In the genomic region with DNA sequence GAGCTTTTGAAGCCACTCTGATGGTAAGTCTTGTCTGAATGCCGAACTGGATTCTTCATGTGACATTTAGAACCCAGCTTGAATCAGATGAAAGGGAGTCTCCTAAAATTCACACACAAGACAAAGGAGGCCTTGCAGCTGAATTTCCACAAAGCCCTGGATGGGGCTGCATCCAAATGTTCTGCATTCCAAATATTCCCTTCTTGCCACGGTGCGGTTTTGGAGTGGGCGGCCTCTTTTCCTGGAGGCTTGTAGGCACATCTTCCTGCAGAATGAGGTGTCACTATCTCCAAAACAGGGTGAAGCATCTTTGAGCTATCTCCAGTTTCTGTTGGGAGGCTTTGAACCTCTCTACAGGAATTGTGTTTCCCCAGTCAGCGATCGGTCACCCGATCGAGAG, we compare ENCODE assay signal across 1 cellular context.
TF ChIP-seq lines count a peak whose summit lies in the region.

No MANE protein-coding gene starts in this region.

TF ChIP-seq in H1, 55 proteins besides CTCF, POLR2A, EP300 and RAD21 (continued from another document):
- TF ChIP-seq SP1 (IDR thresholded peaks at IDR 0.05; ENCODE audit: low read depth, low read length) (no peak), CHD2 (IDR thresholded peaks at IDR 0.05; ENCODE audit: low read length) (no peak), BACH1 (IDR thresholded peaks at IDR 0.05; ENCODE audit: low read length) (no peak), POLR2AphosphoS5 (IDR thresholded peaks at IDR 0.05; ENCODE audit: low read depth, low read length) (no peak), TAF7 (optimal IDR thresholded peaks at IDR 0.05; ENCODE audit: borderline replicate concordance, low read depth, low read length) (no peak), SIN3A (conservative IDR thresholded peaks at IDR 0.05 in 1 of 2, IDR thresholded peaks at IDR 0.05 in 1 of 2; ENCODE audit: low read depth in 1 of 2, low read length in 2 of 2) (no peak), BCL11A (IDR thresholded peaks at IDR 0.05; ENCODE audit: low read depth in 2 of 2, low read length in 2 of 2) (no peak), CREB1 (IDR thresholded peaks at IDR 0.05) (no peak), JUN (IDR thresholded peaks at IDR 0.05; ENCODE audit: low read depth, low read length) (no peak), TBP (IDR thresholded peaks at IDR 0.05; ENCODE audit: low read depth, low read length) (no peak)
- TF ChIP-seq, protein P1, sequence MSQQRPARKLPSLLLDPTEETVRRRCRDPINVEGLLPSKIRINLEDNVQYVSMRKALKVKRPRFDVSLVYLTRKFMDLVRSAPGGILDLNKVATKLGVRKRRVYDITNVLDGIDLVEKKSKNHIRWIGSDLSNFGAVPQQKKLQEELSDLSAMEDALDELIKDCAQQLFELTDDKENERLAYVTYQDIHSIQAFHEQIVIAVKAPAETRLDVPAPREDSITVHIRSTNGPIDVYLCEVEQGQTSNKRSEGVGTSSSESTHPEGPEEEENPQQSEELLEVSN (IDR thresholded peaks at IDR 0.05) = no peak
TF ChIP-seq in H1: peak in this region for 0.
